In genomic region chr5:27592231-27592630, GRCh38 we compare ENCODE assay signal across 22 cellular contexts.
A peak's percentile ranks its signal among the peaks of the same experiment; 100 is the strongest.
DNase-seq lines count a peak whose midpoint lies in the region; ATAC-seq, FAIRE-seq and TF ChIP-seq lines count a peak whose summit lies in the region.
"Had no signal": no experiment of that assay in that cellular context is flagged by ENCODE, and none has a peak within 500 bp of the region (broad histone marks: within the 10 kb centered on the region; RNA-seq: fewer than 3 reads in every experiment).

No MANE protein-coding gene starts in this region.

- DNase-seq in Caki2 (ENCODE audit: low read depth): peak; percentile 75
- DNase-seq in M059J (ENCODE audit: low read depth): peak; percentile 89
- peak; percentile 64 for DNase-seq in bronchial epithelial cell (ENCODE audit: low read depth)
- peak; percentile 60 for DNase-seq in left kidney (ENCODE audit: low read depth, low spot score)
- no peak for DNase-seq in COLO829 (ENCODE audit: low spot score)
- no peak for DNase-seq in NCI-H1436 (lab: John Stamatoyannopoulos, UW)
- no peak for DNase-seq in CD8-positive, alpha-beta memory T cell
- DNase-seq: activated CD4-positive, alpha-beta T cell treated with anti-CD3 and anti-CD28 coated beads for 1 hour; activated naive CD8-positive, alpha-beta T cell treated with anti-CD3 and anti-CD28 coated beads, Interleukin-2, amount 50 U/mL, for 24 hours; CD4-positive, CD25-positive, alpha-beta regulatory T cell; H7; hypothalamus; left cardiac atrium; NCI-H1930; NCI-H69; retina; stimulated activated naive B cell treated with anti-CD40 and anti-IgM and Interleukin-4, amounts not matched to agents 10 μg/mL and 1 μg/mL and 100 μg/mL, for 72 hours; T-helper 9 cell; tibial artery had no signal

- POLR2A ChIA-PET in CD8-positive, alpha-beta memory T cell (lab: Charles Lee): no interaction called here

- no peaks in the 10 kb centered on the region for H3K4me1 ChIP-seq in CD8-positive, alpha-beta memory T cell (ENCODE audit: insufficient read depth, low read length)
- H3K4me1 ChIP-seq: tibial artery had no signal

- H3K9me3 ChIP-seq in CD8-positive, alpha-beta memory T cell (ENCODE audit: low read length): no peaks in the 10 kb centered on the region
- H3K9me3 ChIP-seq: neutrophil, tibial artery had no signal

- no peak overlapping the region for H3K4me3 Mint-ChIP-seq in CD8-positive, alpha-beta memory T cell
- H3K4me3 Mint-ChIP-seq: activated naive CD8-positive, alpha-beta T cell treated with anti-CD3 and anti-CD28 coated beads, Interleukin-2, amount 50 U/mL, for 24 hours; CD4-positive, CD25-positive, alpha-beta regulatory T cell; stimulated activated naive B cell treated with anti-CD40 and anti-IgM and Interleukin-4, amounts not matched to agents 10 μg/mL and 1 μg/mL and 100 μg/mL, for 72 hours had no signal

- H3K36me3 ChIP-seq in bronchial epithelial cell (ENCODE audit: control insufficient read depth, insufficient read depth, low read length): no peaks in the 10 kb centered on the region
- no peaks in the 10 kb centered on the region for H3K36me3 ChIP-seq in CD8-positive, alpha-beta memory T cell (ENCODE audit: insufficient read depth, low read length)
- H3K36me3 ChIP-seq: neutrophil, tibial artery had no signal

- no peak overlapping the region for H3K27ac Mint-ChIP-seq in CD8-positive, alpha-beta memory T cell
- H3K27ac Mint-ChIP-seq: activated naive CD8-positive, alpha-beta T cell treated with anti-CD3 and anti-CD28 coated beads, Interleukin-2, amount 50 U/mL, for 24 hours; CD4-positive, CD25-positive, alpha-beta regulatory T cell; stimulated activated naive B cell treated with anti-CD40 and anti-IgM and Interleukin-4, amounts not matched to agents 10 μg/mL and 1 μg/mL and 100 μg/mL, for 72 hours had no signal

- H3K4me1 Mint-ChIP-seq in CD8-positive, alpha-beta memory T cell: no peaks in the 10 kb centered on the region
- H3K4me1 Mint-ChIP-seq: activated naive CD8-positive, alpha-beta T cell treated with anti-CD3 and anti-CD28 coated beads, Interleukin-2, amount 50 U/mL, for 24 hours; CD4-positive, CD25-positive, alpha-beta regulatory T cell; stimulated activated naive B cell treated with anti-CD40 and anti-IgM and Interleukin-4, amounts not matched to agents 10 μg/mL and 1 μg/mL and 100 μg/mL, for 72 hours had no signal

- no peak for ATAC-seq in activated CD4-positive, CD25-positive, alpha-beta regulatory T cell treated with anti-CD3 and anti-CD28 coated beads, Interleukin-2, amount 50 U/mL, for 24 hours
- ATAC-seq: activated naive CD8-positive, alpha-beta T cell treated with anti-CD3 and anti-CD28 coated beads, Interleukin-2, amount 50 U/mL, for 24 hours; left cardiac atrium; stimulated activated naive B cell treated with anti-CD40 and anti-IgM and Interleukin-4, amounts not matched to agents 10 μg/mL and 1 μg/mL and 100 μg/mL, for 72 hours had no signal

- H3K27me3 ChIP-seq in bronchial epithelial cell (ENCODE audit: control insufficient read depth, insufficient read depth, low read length): no peaks in the 10 kb centered on the region
- H3K27me3 ChIP-seq in CD8-positive, alpha-beta memory T cell (ENCODE audit: insufficient read depth, low read length, poor library complexity, severe bottlenecking): no peaks in the 10 kb centered on the region
- H3K27me3 ChIP-seq: neutrophil, tibial artery had no signal

- in situ Hi-C loops in Caki2 (cut with HindIII; ENCODE audit: low pct_unique_long_range_greater_than_20kb, low sequenced_read_pairs): no loop called here

- H3K4me3 ChIP-seq in bronchial epithelial cell (ENCODE audit: low read depth, low read length): no peak overlapping the region
- H3K4me3 ChIP-seq in CD8-positive, alpha-beta memory T cell (ENCODE audit: low read length): no peak overlapping the region
- H3K4me3 ChIP-seq: PC-9, tibial artery had no signal

- TF ChIP-seq CTCF in bronchial epithelial cell (IDR thresholded peaks at IDR 0.05; ENCODE audit: insufficient read depth, low read length, severe bottlenecking): no peak

- H3K27me3 Mint-ChIP-seq in CD8-positive, alpha-beta memory T cell: no peaks in the 10 kb centered on the region
- H3K27me3 Mint-ChIP-seq: activated naive CD8-positive, alpha-beta T cell treated with anti-CD3 and anti-CD28 coated beads, Interleukin-2, amount 50 U/mL, for 24 hours; CD4-positive, CD25-positive, alpha-beta regulatory T cell; stimulated activated naive B cell treated with anti-CD40 and anti-IgM and Interleukin-4, amounts not matched to agents 10 μg/mL and 1 μg/mL and 100 μg/mL, for 72 hours had no signal

- H3K9me3 Mint-ChIP-seq in CD8-positive, alpha-beta memory T cell: peaks cover 2 to 34% (median 15%) of the 10 kb centered on the region in 5 donors

- H3K27ac ChIP-seq in CD8-positive, alpha-beta memory T cell (ENCODE audit: low read depth, low read length): no peak overlapping the region
- H3K27ac ChIP-seq: neutrophil, PC-9, tibial artery had no signal

- CTCF ChIA-PET in CD8-positive, alpha-beta memory T cell (lab: Charles Lee): no interaction called here

- no peaks in the 10 kb centered on the region for H3K36me3 Mint-ChIP-seq in CD8-positive, alpha-beta memory T cell
- H3K36me3 Mint-ChIP-seq: CD4-positive, CD25-positive, alpha-beta regulatory T cell; stimulated activated naive B cell treated with anti-CD40 and anti-IgM and Interleukin-4, amounts not matched to agents 10 μg/mL and 1 μg/mL and 100 μg/mL, for 72 hours had no signal

- FAIRE-seq in bronchial epithelial cell (lab: Jason Lieb, UNC): no peak

Comparison
In these comparisons a context has a peak if more than half of its experiments do, and no peak if none do; other contexts are left out.
1. DNase-seq: peak in Caki2 (single experiment), M059J (single experiment), bronchial epithelial cell (single experiment) and left kidney (single experiment); none in COLO829 (single experiment), NCI-H1436 (single experiment) and CD8-positive, alpha-beta memory T cell (0 of 5).